1 cellular context compared by ENCODE assay signal in genomic region chr9:112042769-112043168, GRCh38.
TF ChIP-seq lines count a peak whose summit lies in the region.

No MANE protein-coding gene starts in this region.

TF ChIP-seq in HepG2, 621 proteins besides CTCF, POLR2A, EP300 and RAD21:
- no peak for TF ChIP-seq NR3C1 (CRISPR knock-in tag; IDR thresholded peaks at IDR 0.05)
- TF ChIP-seq SAP130 (CRISPR knock-in tag; IDR thresholded peaks at IDR 0.05; ENCODE audit: low read depth): no peak
- TF ChIP-seq, protein P1, sequence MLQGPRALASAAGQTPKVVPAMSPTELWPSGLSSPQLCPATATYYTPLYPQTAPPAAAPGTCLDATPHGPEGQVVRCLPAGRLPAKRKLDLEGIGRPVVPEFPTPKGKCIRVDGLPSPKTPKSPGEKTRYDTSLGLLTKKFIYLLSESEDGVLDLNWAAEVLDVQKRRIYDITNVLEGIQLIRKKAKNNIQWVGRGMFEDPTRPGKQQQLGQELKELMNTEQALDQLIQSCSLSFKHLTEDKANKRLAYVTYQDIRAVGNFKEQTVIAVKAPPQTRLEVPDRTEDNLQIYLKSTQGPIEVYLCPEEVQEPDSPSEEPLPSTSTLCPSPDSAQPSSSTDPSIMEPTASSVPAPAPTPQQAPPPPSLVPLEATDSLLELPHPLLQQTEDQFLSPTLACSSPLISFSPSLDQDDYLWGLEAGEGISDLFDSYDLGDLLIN (CRISPR knock-in tag; IDR thresholded peaks at IDR 0.05; ENCODE audit: borderline replicate concordance): no peak
- no peak for TF ChIP-seq ISX (CRISPR knock-in tag; conservative IDR thresholded peaks at IDR 0.05)
- TF ChIP-seq, protein P2, sequence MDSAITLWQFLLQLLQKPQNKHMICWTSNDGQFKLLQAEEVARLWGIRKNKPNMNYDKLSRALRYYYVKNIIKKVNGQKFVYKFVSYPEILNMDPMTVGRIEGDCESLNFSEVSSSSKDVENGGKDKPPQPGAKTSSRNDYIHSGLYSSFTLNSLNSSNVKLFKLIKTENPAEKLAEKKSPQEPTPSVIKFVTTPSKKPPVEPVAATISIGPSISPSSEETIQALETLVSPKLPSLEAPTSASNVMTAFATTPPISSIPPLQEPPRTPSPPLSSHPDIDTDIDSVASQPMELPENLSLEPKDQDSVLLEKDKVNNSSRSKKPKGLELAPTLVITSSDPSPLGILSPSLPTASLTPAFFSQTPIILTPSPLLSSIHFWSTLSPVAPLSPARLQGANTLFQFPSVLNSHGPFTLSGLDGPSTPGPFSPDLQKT (CRISPR knock-in tag; IDR thresholded peaks at IDR 0.05; ENCODE audit: borderline replicate concordance): no peak
- TF ChIP-seq ZNF546 (CRISPR knock-in tag; conservative IDR thresholded peaks at IDR 0.05): no peak
- no peak for TF ChIP-seq ZNF224 (CRISPR knock-in tag; IDR thresholded peaks at IDR 0.05)
- TF ChIP-seq ETS1 (CRISPR knock-in tag; IDR thresholded peaks at IDR 0.05): no peak
- TF ChIP-seq KLF15 (CRISPR knock-in tag; IDR thresholded peaks at IDR 0.05; ENCODE audit: borderline replicate concordance): no peak
- TF ChIP-seq, protein P3, sequence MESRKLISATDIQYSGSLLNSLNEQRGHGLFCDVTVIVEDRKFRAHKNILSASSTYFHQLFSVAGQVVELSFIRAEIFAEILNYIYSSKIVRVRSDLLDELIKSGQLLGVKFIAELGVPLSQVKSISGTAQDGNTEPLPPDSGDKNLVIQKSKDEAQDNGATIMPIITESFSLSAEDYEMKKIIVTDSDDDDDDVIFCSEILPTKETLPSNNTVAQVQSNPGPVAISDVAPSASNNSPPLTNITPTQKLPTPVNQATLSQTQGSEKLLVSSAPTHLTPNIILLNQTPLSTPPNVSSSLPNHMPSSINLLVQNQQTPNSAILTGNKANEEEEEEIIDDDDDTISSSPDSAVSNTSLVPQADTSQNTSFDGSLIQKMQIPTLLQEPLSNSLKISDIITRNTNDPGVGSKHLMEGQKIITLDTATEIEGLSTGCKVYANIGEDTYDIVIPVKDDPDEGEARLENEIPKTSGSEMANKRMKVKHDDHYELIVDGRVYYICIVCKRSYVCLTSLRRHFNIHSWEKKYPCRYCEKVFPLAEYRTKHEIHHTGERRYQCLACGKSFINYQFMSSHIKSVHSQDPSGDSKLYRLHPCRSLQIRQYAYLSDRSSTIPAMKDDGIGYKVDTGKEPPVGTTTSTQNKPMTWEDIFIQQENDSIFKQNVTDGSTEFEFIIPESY (CRISPR knock-in tag; IDR thresholded peaks at IDR 0.05): no peak
- TF ChIP-seq ARID2 (CRISPR knock-in tag; IDR thresholded peaks at IDR 0.05; ENCODE audit: borderline replicate concordance): no peak
- TF ChIP-seq SRY (CRISPR knock-in tag; IDR thresholded peaks at IDR 0.05): no peak
